In the genomic region with DNA sequence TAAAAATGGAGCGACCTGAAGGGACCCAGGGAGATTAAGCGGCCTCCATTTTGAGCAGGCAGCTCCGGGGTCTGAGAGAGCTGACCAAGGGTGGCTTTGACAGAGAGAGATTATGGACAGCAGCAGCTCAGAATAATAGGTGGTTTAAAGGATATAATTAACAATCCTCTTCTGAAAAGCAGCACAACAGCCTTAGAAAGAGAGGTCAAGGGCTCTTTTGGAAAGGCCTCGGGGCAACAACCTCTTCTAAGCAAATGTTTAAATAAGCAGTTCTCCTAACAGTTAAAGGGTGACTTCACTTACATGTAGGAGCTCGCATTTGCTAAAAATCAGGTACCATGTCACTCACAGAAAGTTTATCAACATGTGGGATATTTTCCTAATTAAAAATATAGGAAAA, we compare ENCODE assay signal across 1 cellular context.
TF ChIP-seq lines count a peak whose summit lies in the region.

No MANE protein-coding gene starts in this region.

TF ChIP-seq in GM23338, 12 proteins besides CTCF, POLR2A, EP300 and RAD21 (continued from another document):
- TF ChIP-seq, protein P1, sequence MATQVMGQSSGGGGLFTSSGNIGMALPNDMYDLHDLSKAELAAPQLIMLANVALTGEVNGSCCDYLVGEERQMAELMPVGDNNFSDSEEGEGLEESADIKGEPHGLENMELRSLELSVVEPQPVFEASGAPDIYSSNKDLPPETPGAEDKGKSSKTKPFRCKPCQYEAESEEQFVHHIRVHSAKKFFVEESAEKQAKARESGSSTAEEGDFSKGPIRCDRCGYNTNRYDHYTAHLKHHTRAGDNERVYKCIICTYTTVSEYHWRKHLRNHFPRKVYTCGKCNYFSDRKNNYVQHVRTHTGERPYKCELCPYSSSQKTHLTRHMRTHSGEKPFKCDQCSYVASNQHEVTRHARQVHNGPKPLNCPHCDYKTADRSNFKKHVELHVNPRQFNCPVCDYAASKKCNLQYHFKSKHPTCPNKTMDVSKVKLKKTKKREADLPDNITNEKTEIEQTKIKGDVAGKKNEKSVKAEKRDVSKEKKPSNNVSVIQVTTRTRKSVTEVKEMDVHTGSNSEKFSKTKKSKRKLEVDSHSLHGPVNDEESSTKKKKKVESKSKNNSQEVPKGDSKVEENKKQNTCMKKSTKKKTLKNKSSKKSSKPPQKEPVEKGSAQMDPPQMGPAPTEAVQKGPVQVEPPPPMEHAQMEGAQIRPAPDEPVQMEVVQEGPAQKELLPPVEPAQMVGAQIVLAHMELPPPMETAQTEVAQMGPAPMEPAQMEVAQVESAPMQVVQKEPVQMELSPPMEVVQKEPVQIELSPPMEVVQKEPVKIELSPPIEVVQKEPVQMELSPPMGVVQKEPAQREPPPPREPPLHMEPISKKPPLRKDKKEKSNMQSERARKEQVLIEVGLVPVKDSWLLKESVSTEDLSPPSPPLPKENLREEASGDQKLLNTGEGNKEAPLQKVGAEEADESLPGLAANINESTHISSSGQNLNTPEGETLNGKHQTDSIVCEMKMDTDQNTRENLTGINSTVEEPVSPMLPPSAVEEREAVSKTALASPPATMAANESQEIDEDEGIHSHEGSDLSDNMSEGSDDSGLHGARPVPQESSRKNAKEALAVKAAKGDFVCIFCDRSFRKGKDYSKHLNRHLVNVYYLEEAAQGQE (IDR thresholded peaks at IDR 0.05; ENCODE audit: unreplicated experiment), result no peak
- TF ChIP-seq EZH2 (IDR thresholded peaks at IDR 0.05; ENCODE audit: low read depth, unreplicated experiment), result no peak
